ENCODE assay signal across 5 cellular contexts in genomic region chrX:107508925-107509324, GRCh38. TPM values are rescaled to one million over a fixed set of nuclear protein-coding genes. Genes with fewer than 3 reads are reported as not detected.
"Had no signal": no experiment of that assay in that cellular context is flagged by ENCODE, and none has a peak within 500 bp of the region (broad histone marks: within the 10 kb centered on the region; RNA-seq: fewer than 3 reads in every experiment).

No MANE protein-coding gene starts in this region.

- H2AFZ ChIP-seq: GM23248 had no signal

- H3K4me3 ChIP-seq: GM23248, K562 had no signal

- H3K27ac ChIP-seq: GM23248 had no signal

- DNase-seq: GM23248, H9, HCEC 1CT, IMR-90 had no signal

- H3K9ac ChIP-seq: GM23248 had no signal

- H3K27ac Mint-ChIP-seq: H9 had no signal

- H3K4me3 Mint-ChIP-seq: H9 had no signal

- ATAC-seq: K562 had no signal

RNA-seq across cellular contexts. Expression of gene FRMPD3, which starts 59.5 kb away (rescaled TPM):
- total RNA-seq: GM23248, K562 had no signal
- polyA plus RNA-seq: GM23248, K562 had no signal
